ENCODE assay signal across 20 cellular contexts in the genomic region with DNA sequence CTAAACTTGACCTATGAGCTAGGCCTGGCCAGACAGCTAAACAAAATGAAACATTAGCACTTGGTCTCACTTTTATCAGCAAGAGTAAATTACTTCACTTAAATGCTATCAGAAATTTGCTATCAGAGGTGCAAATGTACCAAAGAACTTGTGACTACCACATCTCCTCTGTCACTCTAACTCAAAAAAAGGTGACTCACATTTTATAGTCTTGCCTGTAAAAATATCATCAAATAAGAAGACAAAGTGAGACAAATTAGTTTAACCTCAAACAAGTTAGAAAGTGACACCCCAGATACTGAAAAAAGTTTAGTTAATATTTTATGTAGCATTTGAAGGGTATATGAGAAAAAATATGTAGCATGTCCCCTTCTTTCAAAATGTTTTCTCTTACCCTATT.
DNase-seq lines count a peak whose midpoint lies in the region; ATAC-seq and TF ChIP-seq lines count a peak whose summit lies in the region.
"Had no signal": no experiment of that assay in that cellular context is flagged by ENCODE, and none has a peak within 500 bp of the region (broad histone marks: within the 10 kb centered on the region; RNA-seq: fewer than 3 reads in every experiment).

No MANE protein-coding gene starts in this region.

- no peaks in the 10 kb centered on the region for H3K9me3 ChIP-seq in Karpas-422 (ENCODE audit: low read length)
- H3K9me3 ChIP-seq: gastrocnemius medialis, pancreas, suprapubic skin had no signal

- no peaks in the 10 kb centered on the region for H3K27me3 Mint-ChIP-seq in activated CD8-positive, alpha-beta memory T cell treated with anti-CD3 and anti-CD28 coated beads, Interleukin-2, amount 10 ng/mL, durations not matched to agents 7 days and 5 days
- H3K27me3 Mint-ChIP-seq in activated naive CD8-positive, alpha-beta T cell treated with anti-CD3 and anti-CD28 coated beads for 36 hours, result no peaks in the 10 kb centered on the region
- no peaks in the 10 kb centered on the region for H3K27me3 Mint-ChIP-seq in natural killer cell (ENCODE audit: low read depth in 2 of 2)
- H3K27me3 Mint-ChIP-seq: B cell had no signal

- intact Hi-C loops in natural killer cell (cut with micrococcal nuclease), result loop anchor here (5.0 kb wide), 1 partner anchor 75 kb away; the partner anchor contains the start of gene EPS15

- no peaks in the 10 kb centered on the region for H3K9me3 Mint-ChIP-seq in activated CD8-positive, alpha-beta memory T cell treated with anti-CD3 and anti-CD28 coated beads, Interleukin-2, amount 10 ng/mL, durations not matched to agents 7 days and 5 days (ENCODE audit: low read depth)
- no peaks in the 10 kb centered on the region for H3K9me3 Mint-ChIP-seq in activated naive CD8-positive, alpha-beta T cell treated with anti-CD3 and anti-CD28 coated beads for 36 hours
- no peaks in the 10 kb centered on the region for H3K9me3 Mint-ChIP-seq in natural killer cell

- no peak overlapping the region for H3K4me3 Mint-ChIP-seq in activated CD8-positive, alpha-beta memory T cell treated with anti-CD3 and anti-CD28 coated beads, Interleukin-2, amount 10 ng/mL, durations not matched to agents 7 days and 5 days
- H3K4me3 Mint-ChIP-seq in activated naive CD8-positive, alpha-beta T cell treated with anti-CD3 and anti-CD28 coated beads for 36 hours, result no peak overlapping the region
- H3K4me3 Mint-ChIP-seq in natural killer cell, result peak overlapping the region; percentile 25
- H3K4me3 Mint-ChIP-seq: B cell had no signal

- H3K9ac ChIP-seq in Karpas-422 (ENCODE audit: low read length), result no peak overlapping the region

- peak overlapping the region; percentile 26 for H3K4me2 ChIP-seq in Karpas-422 (ENCODE audit: low read depth, low read length, poor library complexity, severe bottlenecking)

- H3K36me3 Mint-ChIP-seq in activated CD8-positive, alpha-beta memory T cell treated with anti-CD3 and anti-CD28 coated beads, Interleukin-2, amount 10 ng/mL, durations not matched to agents 7 days and 5 days, result peaks cover 42% of the 10 kb centered on the region
- peaks cover 32% of the 10 kb centered on the region for H3K36me3 Mint-ChIP-seq in activated naive CD8-positive, alpha-beta T cell treated with anti-CD3 and anti-CD28 coated beads for 36 hours
- H3K36me3 Mint-ChIP-seq in natural killer cell, result no peaks in the 10 kb centered on the region

- TF ChIP-seq CTCF in natural killer cell (IDR thresholded peaks at IDR 0.05), result no peak

- DNase-seq in activated CD8-positive, alpha-beta memory T cell treated with anti-CD3 and anti-CD28 coated beads, Interleukin-2, amount 10 ng/mL, durations not matched to agents 7 days and 5 days, result no peak
- DNase-seq in activated CD8-positive, alpha-beta memory T cell treated with anti-CD3 and anti-CD28 coated beads for 24 hours, result no peak
- DNase-seq in Karpas-422, result no peak
- no peak for DNase-seq in activated naive CD8-positive, alpha-beta T cell treated with anti-CD3 and anti-CD28 coated beads for 36 hours
- no peak for DNase-seq in natural killer cell
- no peak for DNase-seq in NCI-H748 (lab: John Stamatoyannopoulos, UW; ENCODE audit: unreplicated experiment)
- DNase-seq: activated CD4-positive, CD25-positive, alpha-beta regulatory T cell treated with anti-CD3 and anti-CD28 coated beads, Interleukin-2, amount 50 U/mL, for 72 hours; amniotic stem cell; gastrocnemius medialis; hypothalamus; NCI-H1436; NCI-H524; pancreas; SW 1271 had no signal

- no peak overlapping the region for H2AFZ ChIP-seq in Karpas-422 (ENCODE audit: low read length)

- H3K4me1 ChIP-seq in Karpas-422 (ENCODE audit: low read length), result peaks cover 43% of the 10 kb centered on the region
- H3K4me1 ChIP-seq: pancreas had no signal

- CTCF ChIA-PET in activated CD8-positive, alpha-beta memory T cell treated with anti-CD3 and anti-CD28 coated beads, Interleukin-2, amount 10 ng/mL, durations not matched to agents 7 days and 5 days (lab: Charles Lee), result interaction anchor here (2.3 kb wide), 1 partner anchor 19 kb away, joined by 4 read pairs; no protein-coding TSS in a partner anchor

- peak overlapping the region; percentile 75 for H3K27ac Mint-ChIP-seq in activated CD8-positive, alpha-beta memory T cell treated with anti-CD3 and anti-CD28 coated beads, Interleukin-2, amount 10 ng/mL, durations not matched to agents 7 days and 5 days
- peak overlapping the region; percentile 59 for H3K27ac Mint-ChIP-seq in activated naive CD8-positive, alpha-beta T cell treated with anti-CD3 and anti-CD28 coated beads for 36 hours
- peak overlapping the region; percentile 87 to 89 for H3K27ac Mint-ChIP-seq in natural killer cell
- H3K27ac Mint-ChIP-seq: B cell had no signal

- H4K20me1 ChIP-seq in Karpas-422 (ENCODE audit: insufficient read depth, low read depth, low read length), result no peaks in the 10 kb centered on the region

- no peak overlapping the region for H3K4me3 ChIP-seq in Karpas-422 (ENCODE audit: low read length)
- H3K4me3 ChIP-seq: gastrocnemius medialis, pancreas, suprapubic skin had no signal

- H3K36me3 ChIP-seq in Karpas-422 (ENCODE audit: insufficient read depth, low read length), result peaks cover 57% of the 10 kb centered on the region; the same call in 1 of the 2 replicates

- H3K27me3 ChIP-seq in Karpas-422 (ENCODE audit: low read length), result no peaks in the 10 kb centered on the region
- H3K27me3 ChIP-seq: gastrocnemius medialis, pancreas, suprapubic skin had no signal

- peak overlapping the region; percentile 60 for H3K27ac ChIP-seq in Karpas-422 (ENCODE audit: low read length)
- H3K27ac ChIP-seq: gastrocnemius medialis, pancreas, suprapubic skin had no signal

- H3K79me2 ChIP-seq in Karpas-422 (ENCODE audit: low read length), result peaks cover 53% of the 10 kb centered on the region

- no peaks in the 10 kb centered on the region for H3K9me2 ChIP-seq in Karpas-422 (replicated peaks; ENCODE audit: insufficient read depth, low read length)

- no peak for ATAC-seq in activated CD8-positive, alpha-beta memory T cell treated with anti-CD3 and anti-CD28 coated beads, Interleukin-2, amount 10 ng/mL, durations not matched to agents 7 days and 5 days
- peak; percentile 89 to 91 (median 89) for ATAC-seq in natural killer cell
- ATAC-seq in HG03457 (IDR thresholded peaks at IDR 0.05; ENCODE audit: unreplicated experiment), result no peak
- no peak for ATAC-seq in HG02763 (IDR thresholded peaks at IDR 0.05; ENCODE audit: unreplicated experiment)
- ATAC-seq: gastrocnemius medialis, pancreas, Right ventricle myocardium inferior, sciatic nerve had no signal

- H3K4me1 Mint-ChIP-seq in activated CD8-positive, alpha-beta memory T cell treated with anti-CD3 and anti-CD28 coated beads, Interleukin-2, amount 10 ng/mL, durations not matched to agents 7 days and 5 days, result peaks cover 50% of the 10 kb centered on the region
- H3K4me1 Mint-ChIP-seq in activated naive CD8-positive, alpha-beta T cell treated with anti-CD3 and anti-CD28 coated beads for 36 hours, result peaks cover 29% of the 10 kb centered on the region
- H3K4me1 Mint-ChIP-seq in natural killer cell, result peaks cover 23 to 32% of the 10 kb centered on the region in 2 donors

Comparison
In these comparisons a context has a peak if more than half of its experiments do, and no peak if none do; other contexts are left out.
1. ATAC-seq: peak in natural killer cell (3 of 3); none in activated CD8-positive, alpha-beta memory T cell treated with anti-CD3 and anti-CD28 coated beads, Interleukin-2, amount 10 ng/mL, durations not matched to agents 7 days and 5 days (single experiment), HG03457 (single experiment) and HG02763 (single experiment).
2. Peak in every context shown above with its lines, with median percentiles within 50 percentile points of each other: H3K27ac Mint-ChIP-seq.